Comparison of ENCODE assay signal across 24 cellular contexts in genomic region chr4:48368389-48368788, GRCh38. TPM values are rescaled to one million over a fixed set of nuclear protein-coding genes. Genes with fewer than 3 reads are reported as not detected.
A peak's percentile ranks its signal among the peaks of the same experiment; 100 is the strongest.
DNase-seq lines count a peak whose midpoint lies in the region; ATAC-seq, FAIRE-seq and TF ChIP-seq lines count a peak whose summit lies in the region.
"Had no signal": no experiment of that assay in that cellular context is flagged by ENCODE, and none has a peak within 500 bp of the region (broad histone marks: within the 10 kb centered on the region; RNA-seq: fewer than 3 reads in every experiment).

No MANE protein-coding gene starts in this region.

- H2BK20ac ChIP-seq in IMR-90 (ENCODE audit: low read depth, low read length): no peak overlapping the region

- BruUV-seq in IMR-90 (replicated peaks; lab: Mats Ljungman, UMichigan): no TSS peak
- BruUV-seq in K562 (replicated peaks; lab: Mats Ljungman, UMichigan): no TSS peak

- TF ChIP-seq RAD21 in IMR-90 (IDR thresholded peaks at IDR 0.05; ENCODE audit: low read length) (no peak), K562 (CRISPR knock-in tag; conservative IDR thresholded peaks at IDR 0.05 in 1 of 2, IDR thresholded peaks at IDR 0.05 in 1 of 2) (no peak)

- in situ Hi-C loops in IMR-90 (cut with MboI; ENCODE audit: low sequenced_read_pairs) (loop anchor here (25.0 kb wide), 1 partner anchor 506 kb away; no protein-coding TSS in a partner anchor), K562 (cut with MboI) (no loop called here)

- no peak for TF ChIP-seq POLR2A in IMR-90 (IDR thresholded peaks at IDR 0.05; ENCODE audit: low read depth, low read length)
- TF ChIP-seq POLR2A in K562 (conservative IDR thresholded peaks at IDR 0.05): no peak

- POLR2A ChIA-PET in IMR-90 (lab: Charles Lee; ENCODE audit: unreplicated experiment) (no interaction called here), K562 (lab: Yijun Ruan, JAX) (interaction anchor here (0.6 to 1.2 kb wide), 3 partner anchors 18 to 193 kb away, joined by 3 to 5 read pairs (median 4); no protein-coding TSS in a partner anchor)

- DNase-seq in GM19239 (ENCODE audit: insufficient read length, low spot score) (no peak), IMR-90 (no peak), K562 (ENCODE audit: extremely low read depth in 1 of 4, low spot score in 3 of 4) (no peak), cardiac septum (ENCODE audit: low spot score) (no peak)
- DNase-seq: 8988T; ACHN; BE2C; C1 segment of cervical spinal cord; CD4-positive, alpha-beta memory T cell; CD4-positive, CD25-positive, alpha-beta regulatory T cell; CD8-positive, alpha-beta memory T cell; COR-L47; DMS 273 treated with DMSO at 0.1 percent for 48 hours; DMS153; DMS53; DMS79; DND-41; EL; GDM1 had no signal

- no peak overlapping the region for H4K91ac ChIP-seq in IMR-90 (ENCODE audit: insufficient read depth, low read depth, low read length)

- no peak overlapping the region for H2BK5ac ChIP-seq in IMR-90 (ENCODE audit: low read depth, low read length, poor library complexity, severe bottlenecking)

- H3K27ac ChIP-seq in IMR-90 (ENCODE audit: insufficient read depth, low read length): no peak overlapping the region
- H3K27ac ChIP-seq in K562 (ENCODE audit: extremely low read depth, low read depth, low read length): no peak overlapping the region
- H3K27ac ChIP-seq: BLaER1 had no signal

- H2AFZ ChIP-seq in IMR-90 (replicated peaks; ENCODE audit: low read length, poor library complexity) (no peak overlapping the region), K562 (ENCODE audit: low read depth, low read length) (no peak overlapping the region)

- FAIRE-seq in GM19239 (lab: Jason Lieb, UNC) (peak; percentile 62), K562 (lab: Jason Lieb, UNC) (no peak)
- FAIRE-seq: GM12878, GM12892 had no signal

- CTCF ChIA-PET in IMR-90 (lab: Yijun Ruan, JAX): interaction anchor here (0.8 kb wide), 1 partner anchor 12 kb away, joined by 3 read pairs; no protein-coding TSS in a partner anchor
- CTCF ChIA-PET in K562 (lab: Yijun Ruan, JAX; ENCODE audit: low intra/inter-chr PET ratio): no interaction called here

- H3K27me3 ChIP-seq in IMR-90 (ENCODE audit: control insufficient read depth, insufficient read depth, low read length) (no peaks in the 10 kb centered on the region), K562 (ENCODE audit: control insufficient read depth in 2 of 2, insufficient read depth in 2 of 2, low read length in 2 of 2) (no peaks in the 10 kb centered on the region)
- H3K27me3 ChIP-seq: BE2C, BLaER1 had no signal

- dilution Hi-C loops in IMR-90 (cut with HindIII; ENCODE audit: low sequenced_read_pairs, unreplicated experiment): no loop called here

- H3K23ac ChIP-seq in IMR-90 (ENCODE audit: low read depth, low read length): no peak overlapping the region

- H2BK15ac ChIP-seq in IMR-90 (ENCODE audit: low read depth, low read length): no peak overlapping the region

- no peak overlapping the region for H3K4me3 ChIP-seq in IMR-90 (ENCODE audit: insufficient read depth, low read depth, low read length)
- H3K4me3 ChIP-seq in K562: no peak overlapping the region
- H3K4me3 ChIP-seq: BLaER1, GM12878 had no signal

- no peak for TF ChIP-seq EP300 in K562 (IDR thresholded peaks at IDR 0.05; ENCODE audit: low read length)

- no peak for ATAC-seq in IMR-90 (ENCODE audit: low read depth)
- ATAC-seq in K562: no peak
- ATAC-seq in GM19467 (IDR thresholded peaks at IDR 0.05; ENCODE audit: unreplicated experiment): no peak
- no peak for ATAC-seq in GM21360 (IDR thresholded peaks at IDR 0.05; ENCODE audit: unreplicated experiment)
- ATAC-seq: GM12878 had no signal

- H2BK120ac ChIP-seq in IMR-90 (ENCODE audit: low read depth, low read length): no peak overlapping the region

- no peak overlapping the region for H3K4ac ChIP-seq in IMR-90 (ENCODE audit: low read depth, low read length)

- intact Hi-C loops in IMR-90 (cut with micrococcal nuclease) (no loop called here), K562 (cut with micrococcal nuclease) (no loop called here), cardiac septum (cut with DNase I) (no loop called here)

- H3K9me3 ChIP-seq in IMR-90 (ENCODE audit: control insufficient read depth, insufficient read depth, low read length): no peaks in the 10 kb centered on the region
- H3K9me3 ChIP-seq in K562 (replicated peaks; ENCODE audit: control insufficient read depth, insufficient read depth, low read depth, low read length): no peaks in the 10 kb centered on the region
- H3K9me3 ChIP-seq: BE2C had no signal

- peaks cover 19% of the 10 kb centered on the region; the same call in 1 of the 2 replicates for H4K20me1 ChIP-seq in IMR-90 (ENCODE audit: insufficient read depth, low read length)
- no peaks in the 10 kb centered on the region for H4K20me1 ChIP-seq in K562 (replicated peaks; ENCODE audit: control insufficient read depth, insufficient read depth, low read length)

- H4K5ac ChIP-seq in IMR-90 (ENCODE audit: low read depth, low read length): no peak overlapping the region

- no peak overlapping the region for H4K8ac ChIP-seq in IMR-90 (ENCODE audit: low read depth in 2 of 2, low read length in 2 of 2)

- H3K56ac ChIP-seq in IMR-90 (ENCODE audit: extremely low read depth, insufficient read depth, low read length): no peak overlapping the region

- H2AK9ac ChIP-seq in IMR-90 (replicated peaks; ENCODE audit: low read depth, low read length, poor library complexity): no peak overlapping the region

- TF ChIP-seq CTCF in IMR-90 (conservative IDR thresholded peaks at IDR 0.05; ENCODE audit: low read depth, low read length): no peak
- TF ChIP-seq CTCF in K562 (IDR thresholded peaks at IDR 0.05 in 2 of 3, conservative IDR thresholded peaks at IDR 0.05 in 1 of 3; ENCODE audit: insufficient read depth in 2 of 3, low read depth in 1 of 3, low read length in 3 of 3): no peak

- H3K4me1 ChIP-seq in IMR-90 (ENCODE audit: control insufficient read depth, insufficient read depth, low read length) (no peaks in the 10 kb centered on the region), K562 (replicated peaks in 1 of 2; ENCODE audit: control insufficient read depth in 2 of 2, insufficient read depth in 2 of 2, low read length in 2 of 2) (no peaks in the 10 kb centered on the region)

- peaks cover 60% of the 10 kb centered on the region for H3K79me2 ChIP-seq in K562 (ENCODE audit: control insufficient read depth, insufficient read depth, low read length)

- H3K79me1 ChIP-seq in IMR-90 (ENCODE audit: low read depth in 1 of 2, low read length in 2 of 2): peaks cover 6 to 51% of the 10 kb centered on the region in 2 experiments; a peak in 2 of 4 replicates

- no peak overlapping the region for H3K4me2 ChIP-seq in IMR-90 (ENCODE audit: low read depth, low read length)
- no peak overlapping the region for H3K4me2 ChIP-seq in K562 (ENCODE audit: insufficient read depth, low read length)
- H3K4me2 ChIP-seq: BLaER1 had no signal

- H3K9me1 ChIP-seq in IMR-90 (ENCODE audit: insufficient read depth, low read length) (no peaks in the 10 kb centered on the region), K562 (ENCODE audit: control insufficient read depth, insufficient read depth, low read length) (no peaks in the 10 kb centered on the region)

- no peak overlapping the region for H3K14ac ChIP-seq in IMR-90 (replicated peaks; ENCODE audit: low read depth, low read length)

- H2AK5ac ChIP-seq in IMR-90 (ENCODE audit: low read depth, low read length): no peak overlapping the region

- H3K18ac ChIP-seq in IMR-90 (ENCODE audit: low read depth, low read length): no peak overlapping the region

- H3K9ac ChIP-seq in IMR-90 (ENCODE audit: low read depth, low read length): no peak overlapping the region
- H3K9ac ChIP-seq in K562 (ENCODE audit: insufficient read depth in 1 of 2, low read depth in 2 of 2, low read length in 2 of 2): no peak overlapping the region
- H3K9ac ChIP-seq: BLaER1 had no signal

- H3K36me3 ChIP-seq in IMR-90 (ENCODE audit: control insufficient read depth, insufficient read depth, low read length) (no peaks in the 10 kb centered on the region), K562 (ENCODE audit: control insufficient read depth, insufficient read depth, low read length) (peaks cover 8% of the 10 kb centered on the region; the same call in 2 of the 3 replicates)

TF ChIP-seq in IMR-90, 13 proteins besides CTCF, POLR2A, EP300 and RAD21:
- TF ChIP-seq MAFK (IDR thresholded peaks at IDR 0.05; ENCODE audit: low read depth, low read length) (peak; percentile 35), CEBPB (IDR thresholded peaks at IDR 0.05; ENCODE audit: low read depth, low read length) (no peak)

TF ChIP-seq in K562, 482 proteins besides CTCF, POLR2A, EP300 and RAD21 (continues in another document):
- TF ChIP-seq MAFG (tag; conservative IDR thresholded peaks at IDR 0.05) (peak; percentile 35; the same call in 1 of the 2 replicates), MAFF (IDR thresholded peaks at IDR 0.05; ENCODE audit: low read length) (peak; percentile 6; the same call in 1 of the 2 replicates), POU5F1 (IDR thresholded peaks at IDR 0.05; ENCODE audit: borderline replicate concordance, low read depth, low read length, partially characterized antibody) (no peak), JUNB (CRISPR knock-in tag; conservative IDR thresholded peaks at IDR 0.05) (no peak), PCBP1 (IDR thresholded peaks at IDR 0.05; ENCODE audit: low read depth, low read length, poor library complexity, severe bottlenecking) (no peak), SREBF2 (CRISPR knock-in tag; IDR thresholded peaks at IDR 0.05) (no peak)

RNA-seq across cellular contexts. Expression of gene SLAIN2, which starts 27.1 kb away (rescaled TPM):
- total RNA-seq in IMR-90 (2012; rRNA removed) (23.3 and 32.2 TPM in 2 replicates), K562 (2014; rRNA removed) (8.4 and 11.5 TPM in 2 replicates), K562 (2014; rRNA removed; fragmentation: Illumina TruSeq; extraction: Trizol) (35.0 and 36.6 TPM in 2 replicates), K562 (2015; rRNA removed; fragmentation: Illumina TruSeq; extraction: Trizol) (46.9 and 56.8 TPM in 2 replicates), K562 (2021) (42.8 and 43.0 TPM in 2 replicates), cardiac septum (159 TPM)
- polyA plus RNA-seq in IMR-90 (2012; rRNA removed) (42.3 and 53.0 TPM in 2 replicates), K562 (2011; rRNA removed) (25.5 and 41.8 TPM in 2 replicates), K562 (2014; fragmentation: Illumina TruSeq; extraction: Trizol) (86.2 and 116 TPM in 2 replicates), K562 (2014; fragmentation: Nextera tagmentation; extraction: Ambion mirVana) (1 to 10 TPM; 3.5 to 6.2 TPM), K562 (2014; rRNA removed) (11.7 and 20.2 TPM in 2 replicates)
- 17.1 and 18.7 TPM in 2 replicates for polyA plus RNA-seq in IMR-90 (2012; cell fraction: cytosol; rRNA removed)
- polyA plus RNA-seq in IMR-90 (2012; cell fraction: nucleus; rRNA removed; ENCODE audit: low replicate concordance): 11.2 and 44.3 TPM in 2 replicates
- 23.3 and 34.3 TPM in 2 replicates for total RNA-seq in K562 (2011; cell fraction: chromatin; rRNA removed; ENCODE audit: low replicate concordance)
- 8.2 and 9.6 TPM in 2 replicates for total RNA-seq in K562 (2011; cell fraction: nucleolus; rRNA removed)
- 16.6 and 27.1 TPM in 2 replicates for total RNA-seq in K562 (2011; cell fraction: nucleoplasm; rRNA removed)
- polyA plus RNA-seq in K562 (2011; cell fraction: cytosol; rRNA removed): 19.2 and 27.7 TPM in 2 replicates
- 23.9 and 24.2 TPM in 2 replicates for polyA plus RNA-seq in K562 (2011; cell fraction: nucleus; rRNA removed)
- 42.5 and 45.8 TPM in 2 replicates for polyA plus RNA-seq in K562 (2012)
- 22.8 and 26.4 TPM in 2 replicates for polyA minus RNA-seq in K562 (2011; rRNA and poly(A)+ RNA removed)
- polyA minus RNA-seq in K562 (2011; cell fraction: cytosol; rRNA and poly(A)+ RNA removed): 21.3 and 21.8 TPM in 2 replicates
- 12.5 and 32.0 TPM in 2 replicates for polyA minus RNA-seq in K562 (2011; cell fraction: nucleus; rRNA and poly(A)+ RNA removed)
